7 cellular contexts compared by ENCODE assay signal in the genomic region with DNA sequence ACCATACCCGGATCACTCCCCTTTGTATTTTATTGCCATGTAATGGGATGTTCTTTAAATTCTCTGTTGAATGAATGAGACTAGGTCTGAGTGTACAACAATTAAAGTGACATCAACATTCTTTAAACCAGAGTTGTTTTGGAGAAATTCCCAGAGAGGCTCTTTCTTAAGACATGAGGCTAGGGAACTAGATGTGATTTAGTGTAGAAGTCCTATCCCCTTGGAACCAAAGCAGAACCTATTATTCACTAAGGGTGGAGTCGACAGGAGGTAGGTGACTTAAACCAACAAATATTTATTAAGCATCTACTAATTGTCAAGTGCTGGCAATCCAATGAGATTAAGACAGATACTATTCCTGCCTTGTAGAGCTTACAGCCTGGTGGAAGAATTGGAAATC. TPM values are rescaled to one million over a fixed set of nuclear protein-coding genes. Genes with fewer than 3 reads are reported as not detected.
DNase-seq lines count a peak whose midpoint lies in the region; TF ChIP-seq lines count a peak whose summit lies in the region.

No MANE protein-coding gene starts in this region.

- no peak for TF ChIP-seq CTCF in WI38 (IDR thresholded peaks at IDR 0.05; ENCODE audit: low read depth, low read length)
- no peak for TF ChIP-seq CTCF in fibroblast of the aortic adventitia (IDR thresholded peaks at IDR 0.05; ENCODE audit: insufficient read depth, low read length)
- no peak for TF ChIP-seq CTCF in spleen (IDR thresholded peaks at IDR 0.05 in 8 of 11, conservative IDR thresholded peaks at IDR 0.05 in 3 of 11)

- DNase-seq in HAP-1 (ENCODE audit: low spot score in 2 of 2) (no peak), fibroblast of the aortic adventitia (ENCODE audit: low read depth) (peak; percentile 75), spleen (no peak), GM19240 (ENCODE audit: insufficient read length, low spot score) (no peak), T-helper 9 cell (no peak), SKM-1 (lab: John Stamatoyannopoulos, UW; ENCODE audit: unreplicated experiment) (no peak)

- H3K27me3 ChIP-seq in HAP-1 (ENCODE audit: low read depth) = no peaks in the 10 kb centered on the region
- no peaks in the 10 kb centered on the region for H3K27me3 ChIP-seq in spleen (replicated peaks in 1 of 7)

- H3K4me1 ChIP-seq in HAP-1 (peaks cover 16% of the 10 kb centered on the region), spleen (peaks cover 19 to 29% (median 24%) of the 10 kb centered on the region in 6 donors)

- H3K4me3 ChIP-seq in HAP-1 = peak overlapping the region; percentile 96
- H3K4me3 ChIP-seq in WI38 (ENCODE audit: low read depth, low read length) = peak overlapping the region; percentile 84
- peak overlapping the region; percentile 92 for H3K4me3 ChIP-seq in fibroblast of the aortic adventitia (ENCODE audit: low read depth, low read length)
- peak overlapping the region; percentile 18 to 96 (median 68) for H3K4me3 ChIP-seq in spleen

- intact Hi-C loops in spleen (cut with DNase I; ENCODE audit: low total_unique reads) = no loop called here

- H3K36me3 ChIP-seq in HAP-1 (replicated peaks) (peaks cover 54% of the 10 kb centered on the region), spleen (peaks cover 0 to 41% (median 28%) of the 10 kb centered on the region in 6 donors)

- no peaks in the 10 kb centered on the region for H3K9me3 ChIP-seq in HAP-1
- H3K9me3 ChIP-seq in spleen = no peaks in the 10 kb centered on the region

- no peak for TF ChIP-seq POLR2A in spleen (IDR thresholded peaks at IDR 0.05)

- in situ Hi-C loops in HAP-1 (cut with MboI; ENCODE audit: low sequenced_read_pairs) = no loop called here

- no peak overlapping the region for H3K27ac ChIP-seq in spleen

- 66 to 82% (median 80%) methylated on average over 2 of the region's 2 CpGs for WGBS in spleen, 5 donors

RNA-seq across cellular contexts. Expression of gene EIF1AX, which starts 1.7 kb away (rescaled TPM):
- total RNA-seq in fibroblast of the aortic adventitia (ENCODE audit: low replicate concordance) = 38.9 and 112 TPM in 2 replicates
- total RNA-seq in spleen = 10 to 100 TPM; 23.0 to 75.9 (median 49.1) TPM
- polyA plus RNA-seq in spleen = 10 to 100 TPM; 24.1 to 27.3 (median 25.1) TPM

RNA-seq across cellular contexts. Expression of gene MAP7D2, which starts 23.3 kb away (rescaled TPM):
- 0.18 and 1.2 TPM in 2 replicates for total RNA-seq in fibroblast of the aortic adventitia (ENCODE audit: low replicate concordance)
- total RNA-seq in spleen = under 1 TPM in 5 of 7 donors, not detected in 2; 0.27 to 0.67 (median 0.52) TPM
- under 1 TPM in 2 of 3 donors, not detected in 1; 0.02 to 0.20 TPM for polyA plus RNA-seq in spleen
